14 cellular contexts compared by ENCODE assay signal in the genomic region with DNA sequence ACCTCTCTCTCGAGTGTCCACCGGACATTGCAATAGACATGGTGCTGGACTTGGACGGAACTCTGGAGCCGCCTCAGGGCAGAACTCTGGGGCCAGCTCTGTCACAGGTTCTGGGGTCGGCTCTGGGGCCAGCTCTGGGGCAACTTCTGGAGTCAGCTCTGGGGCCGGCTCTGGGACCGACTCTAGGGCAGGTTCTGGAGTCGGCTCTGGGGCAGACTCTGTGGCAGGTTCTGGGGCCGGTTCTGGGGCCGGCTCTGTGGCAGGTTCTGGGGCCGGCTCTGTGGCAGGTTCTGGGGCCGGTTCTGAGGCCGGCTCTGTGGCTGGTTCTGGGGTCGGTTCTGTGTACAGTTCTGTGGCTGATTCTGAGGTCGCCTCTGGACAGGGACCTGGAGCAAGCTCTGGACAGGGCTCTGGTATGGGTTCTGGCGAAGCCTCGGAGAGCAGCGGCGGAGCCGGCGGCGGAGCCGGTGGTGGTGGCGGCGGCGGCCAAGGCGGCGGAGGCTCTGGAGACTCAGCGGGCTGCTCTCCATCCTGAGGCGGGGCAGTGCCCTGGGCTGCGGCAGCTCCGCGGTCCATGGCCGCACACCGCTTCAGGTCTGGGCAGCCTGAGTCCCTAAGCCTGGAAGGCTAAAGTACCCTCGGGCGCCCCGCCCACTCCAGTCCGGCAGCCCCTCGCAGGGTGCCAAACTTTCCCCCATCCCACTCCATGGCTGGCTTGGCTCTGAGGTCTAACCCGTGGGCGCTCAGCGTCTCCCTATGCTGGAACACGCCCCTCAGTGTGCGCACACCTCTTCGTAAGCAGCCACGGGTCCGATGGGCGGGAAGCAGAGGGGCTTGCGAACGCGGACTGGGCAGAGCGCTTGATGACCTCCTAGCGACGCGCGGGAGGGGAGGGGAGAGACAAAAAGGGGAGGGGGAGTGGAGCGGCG. TPM values are rescaled to one million over a fixed set of nuclear protein-coding genes. Genes with fewer than 3 reads are reported as not detected.
DNase-seq lines count a peak whose midpoint lies in the region; ATAC-seq lines count a peak whose summit lies in the region.
"Had no signal": no experiment of that assay in that cellular context is flagged by ENCODE, and none has a peak within 500 bp of the region (broad histone marks: within the 10 kb centered on the region; RNA-seq: fewer than 3 reads in every experiment).

Gene DGKK (minus strand): TSS at position 723 of the 929 bp plus-strand sequence. CDS start 147 bp downstream, at position 576.

- H3K27ac ChIP-seq in mesodermal cell (ENCODE audit: low read depth, low read length, severe bottlenecking), result no peak within 1 kb of the TSS
- H3K27ac ChIP-seq in aorta (ENCODE audit: low read depth in 1 of 2, low read length in 2 of 2), result no peak within 1 kb of the TSS
- H3K27ac ChIP-seq: C4-2B had no signal

- no peak for DNase-seq in stimulated activated naive CD8-positive, alpha-beta T cell treated with anti-CD3 and anti-CD28 coated beads, Interleukin-15, Interleukin-2, amounts not matched to agents 100 U/mL and 50 U/mL, for 24 hours
- peak; percentile 1 for DNase-seq in cortex of kidney (lab: John Stamatoyannopoulos, UW)
- no peak for DNase-seq in aorta
- no peak for DNase-seq in LoVo (ENCODE audit: low spot score)
- no peak for DNase-seq in HPDE6-E6E7 (ENCODE audit: extremely low spot score)
- DNase-seq in NCI-H2171 (lab: John Stamatoyannopoulos, UW), result no peak
- DNase-seq: activated CD8-positive, alpha-beta memory T cell treated with anti-CD3 and anti-CD28 coated beads, Interleukin-2, amount 50 U/mL, for 48 hours; central memory CD4-positive, alpha-beta T cell; foreskin melanocyte; KG1; stimulated activated CD4-positive, alpha-beta T cell treated with anti-CD3 and anti-CD28 coated beads, Interleukin-2, amount 100 ng/mL, for 24 hours had no signal

- peak within 1 kb of the TSS; percentile 10 for H3K4me3 Mint-ChIP-seq in stimulated activated naive CD8-positive, alpha-beta T cell treated with anti-CD3 and anti-CD28 coated beads, Interleukin-15, Interleukin-2, amounts not matched to agents 100 ng/mL and 50 ng/mL, for 24 hours

- H3K9me3 ChIP-seq in mesodermal cell (ENCODE audit: control insufficient read depth, low read length) (no peaks in the 10 kb centered on the region), aorta (ENCODE audit: control insufficient read depth, low read length) (no peaks in the 10 kb centered on the region)

- H3K4me3 ChIP-seq in mesodermal cell (ENCODE audit: extremely low read depth, insufficient read depth, low read length, poor library complexity, severe bottlenecking) (peak within 1 kb of the TSS; percentile 34), aorta (ENCODE audit: low read length in 2 of 2) (no peak within 1 kb of the TSS)

- no peaks in the 10 kb centered on the region for H3K36me3 Mint-ChIP-seq in stimulated activated naive CD8-positive, alpha-beta T cell treated with anti-CD3 and anti-CD28 coated beads, Interleukin-15, Interleukin-2, amounts not matched to agents 100 ng/mL and 50 ng/mL, for 24 hours (ENCODE audit: low read depth)

- H3K9me3 Mint-ChIP-seq in stimulated activated naive CD8-positive, alpha-beta T cell treated with anti-CD3 and anti-CD28 coated beads, Interleukin-15, Interleukin-2, amounts not matched to agents 100 ng/mL and 50 ng/mL, for 24 hours, result no peaks in the 10 kb centered on the region

- peaks cover 43% of the 10 kb centered on the region for H3K27me3 Mint-ChIP-seq in stimulated activated naive CD8-positive, alpha-beta T cell treated with anti-CD3 and anti-CD28 coated beads, Interleukin-15, Interleukin-2, amounts not matched to agents 100 ng/mL and 50 ng/mL, for 24 hours

- H3K4me1 Mint-ChIP-seq in stimulated activated naive CD8-positive, alpha-beta T cell treated with anti-CD3 and anti-CD28 coated beads, Interleukin-15, Interleukin-2, amounts not matched to agents 100 ng/mL and 50 ng/mL, for 24 hours (ENCODE audit: low read depth), result peaks cover 6% of the 10 kb centered on the region

- H3K27me3 ChIP-seq in aorta (ENCODE audit: control insufficient read depth in 1 of 2, insufficient read depth in 2 of 2, low read length in 1 of 2), result peaks cover 2 to 3% of the 10 kb centered on the region in 2 donors

- H3K36me3 ChIP-seq in mesodermal cell (ENCODE audit: control insufficient read depth, insufficient read depth, low read length) (no peaks in the 10 kb centered on the region), aorta (ENCODE audit: control insufficient read depth in 1 of 2, insufficient read depth in 2 of 2, low read length in 1 of 2) (no peaks in the 10 kb centered on the region)

- WGBS in mesodermal cell (ENCODE audit: insufficient coverage in 2 of 2), 2 experiments, result 1 to 3% methylated on average over 10 to 27 of the region's 59 CpGs
- WGBS in aorta, 2 donors, result 1 to 25% methylated on average over 54 to 59 of the region's 59 CpGs

- intact Hi-C loops in aorta (cut with DNase I), result no loop called here

- no peak within 1 kb of the TSS for H3K27ac Mint-ChIP-seq in stimulated activated naive CD8-positive, alpha-beta T cell treated with anti-CD3 and anti-CD28 coated beads, Interleukin-15, Interleukin-2, amounts not matched to agents 100 ng/mL and 50 ng/mL, for 24 hours

- no peak for ATAC-seq in stimulated activated naive CD8-positive, alpha-beta T cell treated with anti-CD3 and anti-CD28 coated beads, Interleukin-15, Interleukin-2, amounts not matched to agents 100 U/mL and 50 U/mL, for 24 hours
- ATAC-seq in aorta (ENCODE audit: low FRiP score), result peak; percentile 17

- peaks cover 3% of the 10 kb centered on the region for H3K4me1 ChIP-seq in mesodermal cell (ENCODE audit: control insufficient read depth, insufficient read depth, low read length, poor library complexity, severe bottlenecking)
- no peaks in the 10 kb centered on the region for H3K4me1 ChIP-seq in aorta (ENCODE audit: control insufficient read depth in 1 of 2, insufficient read depth in 2 of 2, low read length in 2 of 2)

RNA-seq across cellular contexts. Expression of gene DGKK, which starts in this region (rescaled TPM):
- polyA plus RNA-seq in mesodermal cell (2013, experiment 1 of 2), result 0.81 TPM
- 0.96 TPM for polyA plus RNA-seq in mesodermal cell (2013, experiment 2 of 2)
- total RNA-seq in aorta, result not detected
- not detected for polyA plus RNA-seq in aorta

Comparison
In these comparisons a context has a peak if more than half of its experiments do, and no peak if none do; other contexts are left out.
1. Peak in ATAC-seq in aorta; RNA of the gene not detected or under 1 TPM.